Comparison of ENCODE assay signal across 21 cellular contexts in genomic region chr10:102682981-102683380, GRCh38. TPM values are rescaled to one million over a fixed set of nuclear protein-coding genes. Genes with fewer than 3 reads are reported as not detected.
DNase-seq lines count a peak whose midpoint lies in the region; ATAC-seq, FAIRE-seq and TF ChIP-seq lines count a peak whose summit lies in the region.
"Had no signal": no experiment of that assay in that cellular context is flagged by ENCODE, and none has a peak within 500 bp of the region (broad histone marks: within the 10 kb centered on the region; RNA-seq: fewer than 3 reads in every experiment).

No MANE protein-coding gene starts in this region.

- H3K27ac ChIP-seq in HepG2 (ENCODE audit: extremely low read length, insufficient read depth, low read length) (no peak overlapping the region), right lobe of liver (no peak overlapping the region)
- H3K27ac ChIP-seq: A549 had no signal

- DNase-seq in HepG2 (ENCODE audit: low spot score) (no peak), right lobe of liver (no peak), cerebellum (ENCODE audit: low spot score) (no peak), BE2C (no peak)
- no peak for DNase-seq in stimulated activated effector memory CD8-positive, alpha-beta T cell treated with anti-CD3 and anti-CD28 coated beads, Interleukin-12 subunit alpha, Interleukin-12 subunit beta, amount 100 ng/mL, for 72 hours (ENCODE audit: low spot score in 2 of 2)
- DNase-seq: 8988T; ACHN; AML-193; C1 segment of cervical spinal cord; Calu3; CD4-positive, alpha-beta memory T cell; COR-L47; DMS79 treated with DMSO at 0.1 percent for 48 hours; GF-D8; H9 had no signal

- TF ChIP-seq EP300 in HepG2 (IDR thresholded peaks at IDR 0.05; ENCODE audit: low read depth in 2 of 2, low read length in 2 of 2): no peak
- no peak for TF ChIP-seq EP300 in HepG2 (CRISPR knock-in tag; IDR thresholded peaks at IDR 0.05; ENCODE audit: borderline replicate concordance)

- POLR2A ChIA-PET in HepG2 (lab: Yijun Ruan, JAX): no interaction called here

- TF ChIP-seq POLR2A in HepG2 (IDR thresholded peaks at IDR 0.05; ENCODE audit: insufficient read depth in 1 of 2, low read depth in 2 of 2, low read length in 2 of 2) (no peak), right lobe of liver (IDR thresholded peaks at IDR 0.05) (no peak)

- H3K4me1 Mint-ChIP-seq in nephron: peaks cover 35% of the 10 kb centered on the region
- H3K4me1 Mint-ChIP-seq in stimulated activated effector memory CD8-positive, alpha-beta T cell treated with anti-CD3 and anti-CD28 coated beads, Interleukin-12 subunit alpha, Interleukin-12 subunit beta, amount 100 ng/mL, for 72 hours: peaks cover 26% of the 10 kb centered on the region

- TF ChIP-seq RAD21 in HepG2 (CRISPR knock-in tag; IDR thresholded peaks at IDR 0.05): no peak

- no peaks in the 10 kb centered on the region for H3K9me3 Mint-ChIP-seq in nephron
- H3K9me3 Mint-ChIP-seq in stimulated activated effector memory CD8-positive, alpha-beta T cell treated with anti-CD3 and anti-CD28 coated beads, Interleukin-12 subunit alpha, Interleukin-12 subunit beta, amount 100 ng/mL, for 72 hours: no peaks in the 10 kb centered on the region
- H3K9me3 Mint-ChIP-seq: CD4-positive, alpha-beta memory T cell; GM23338; H9 had no signal

- H3K4me3 ChIP-seq in HepG2 (replicated peaks in 1 of 3; ENCODE audit: insufficient read depth in 1 of 3, low read depth in 2 of 3, low read length in 3 of 3) (no peak overlapping the region), right lobe of liver (no peak overlapping the region), BE2C (ENCODE audit: low read depth, low read length) (no peak overlapping the region)
- H3K4me3 ChIP-seq: A549, GM23338 had no signal

- H3K9me3 ChIP-seq in HepG2 (ENCODE audit: low read length): no peaks in the 10 kb centered on the region
- no peaks in the 10 kb centered on the region for H3K9me3 ChIP-seq in right lobe of liver
- no peaks in the 10 kb centered on the region for H3K9me3 ChIP-seq in BE2C
- H3K9me3 ChIP-seq: A549 had no signal

- H3K27me3 ChIP-seq in HepG2 (ENCODE audit: control insufficient read depth in 1 of 2, insufficient read depth in 2 of 2, low read length in 2 of 2): no peaks in the 10 kb centered on the region
- no peaks in the 10 kb centered on the region for H3K27me3 ChIP-seq in right lobe of liver
- H3K27me3 ChIP-seq in BE2C: no peaks in the 10 kb centered on the region

- WGBS in HepG2 (ENCODE audit: low lambda C conversion rate): 86% methylated on average over 4 of the region's 4 CpGs
- WGBS in right lobe of liver (ENCODE audit: insufficient coverage, low coverage, low lambda C conversion rate, missing lambda C conversion rate): 78% methylated on average over 4 of the region's 4 CpGs

- no peak overlapping the region for H3K9ac ChIP-seq in HepG2 (ENCODE audit: insufficient read depth, low read depth, low read length)

- no peak overlapping the region for H3K4me3 Mint-ChIP-seq in nephron
- H3K4me3 Mint-ChIP-seq in stimulated activated effector memory CD8-positive, alpha-beta T cell treated with anti-CD3 and anti-CD28 coated beads, Interleukin-12 subunit alpha, Interleukin-12 subunit beta, amount 100 ng/mL, for 72 hours: no peak overlapping the region
- H3K4me3 Mint-ChIP-seq: CD4-positive, alpha-beta memory T cell; GM23338; H9 had no signal

- H3K36me3 ChIP-seq in HepG2 (replicated peaks in 1 of 2; ENCODE audit: control insufficient read depth in 1 of 2, insufficient read depth in 2 of 2, low read length in 2 of 2) (peaks cover 3 to 5% of the 10 kb centered on the region in 2 experiments; a peak in 2 of 5 replicates), right lobe of liver (no peaks in the 10 kb centered on the region), BE2C (peaks cover 10% of the 10 kb centered on the region; the same call in 1 of the 2 replicates)

- peaks cover 49% of the 10 kb centered on the region for H3K36me3 Mint-ChIP-seq in nephron (ENCODE audit: low read depth)
- H3K36me3 Mint-ChIP-seq in stimulated activated effector memory CD8-positive, alpha-beta T cell treated with anti-CD3 and anti-CD28 coated beads, Interleukin-12 subunit alpha, Interleukin-12 subunit beta, amount 100 ng/mL, for 72 hours: peaks cover 81% of the 10 kb centered on the region

- in situ Hi-C loops in HepG2 (cut with HindIII; ENCODE audit: extremely low pct_ligation_motif_present, low pct_unique_long_range_greater_than_20kb): no loop called here

- peak overlapping the region; percentile 46 to 72 (median 53) for H3K27ac Mint-ChIP-seq in nephron
- H3K27ac Mint-ChIP-seq in stimulated activated effector memory CD8-positive, alpha-beta T cell treated with anti-CD3 and anti-CD28 coated beads, Interleukin-12 subunit alpha, Interleukin-12 subunit beta, amount 100 ng/mL, for 72 hours: peak overlapping the region; percentile 29
- H3K27ac Mint-ChIP-seq: GM23338, H9 had no signal

- TSS peak; percentile 36 for BruUV-seq in HepG2 (replicated peaks; lab: Mats Ljungman, UMichigan)

- no peak for FAIRE-seq in HepG2 (lab: Jason Lieb, UNC)
- FAIRE-seq: A549, GM12891, GM18507 had no signal

- H3K4me1 ChIP-seq in HepG2 (ENCODE audit: insufficient read depth, low read length) (peaks cover 15% of the 10 kb centered on the region), right lobe of liver (no peaks in the 10 kb centered on the region), BE2C (peaks cover 16% of the 10 kb centered on the region)

- intact Hi-C loops in HepG2 (cut with micrococcal nuclease; ENCODE audit: unreplicated experiment): no loop called here
- intact Hi-C loops in right lobe of liver (cut with DNase I): no loop called here

- no peaks in the 10 kb centered on the region for H3K79me2 ChIP-seq in HepG2 (ENCODE audit: insufficient read depth, low read length)

- no peak overlapping the region for H3K4me2 ChIP-seq in HepG2 (ENCODE audit: low read depth, low read length)
- H3K4me2 ChIP-seq: A549, GM23338 had no signal

- no peaks in the 10 kb centered on the region for H4K20me1 ChIP-seq in HepG2 (ENCODE audit: insufficient read depth, low read length)

- no peaks in the 10 kb centered on the region for H3K27me3 Mint-ChIP-seq in nephron (ENCODE audit: low read depth)
- H3K27me3 Mint-ChIP-seq: CD4-positive, alpha-beta memory T cell had no signal

- TF ChIP-seq CTCF in HepG2 (CRISPR knock-in tag; IDR thresholded peaks at IDR 0.05): no peak
- TF ChIP-seq CTCF in right lobe of liver (IDR thresholded peaks at IDR 0.05): no peak
- TF ChIP-seq CTCF in nephron (IDR thresholded peaks at IDR 0.05; ENCODE audit: unreplicated experiment in 3 of 3): no peak
- TF ChIP-seq CTCF in BE2C (IDR thresholded peaks at IDR 0.05; ENCODE audit: low read depth, low read length): no peak

- ATAC-seq in HepG2: no peak
- no peak for ATAC-seq in right lobe of liver
- ATAC-seq in stimulated activated effector memory CD8-positive, alpha-beta T cell treated with anti-CD3 and anti-CD28 coated beads, Interleukin-12 subunit alpha, Interleukin-12 subunit beta, amount 100 ng/mL, for 72 hours: no peak
- ATAC-seq in HG03521 (IDR thresholded peaks at IDR 0.05; ENCODE audit: unreplicated experiment): no peak
- ATAC-seq: A549, GM23338 had no signal

- no peak overlapping the region for H2AFZ ChIP-seq in HepG2 (ENCODE audit: low read length)
- H2AFZ ChIP-seq: GM23338 had no signal

- CTCF ChIA-PET in HepG2 (lab: Yijun Ruan, JAX; ENCODE audit: low intra/inter-chr PET ratio, low total read pairs): no interaction called here

RNA-seq across cellular contexts. Expression of gene ARL3, which starts 31.2 kb away (rescaled TPM):
- total RNA-seq in HepG2 (2016; rRNA removed; fragmentation: Illumina TruSeq; extraction: Trizol) (6.6 and 10.0 TPM in 2 replicates), right lobe of liver (1 to 10 TPM; 1.1 to 3.3 (median 2.3) TPM), cerebellum (17.1 TPM)
- total RNA-seq in HepG2 (2016; cell fraction: cytosol; rRNA removed; fragmentation: Illumina TruSeq; extraction: Trizol; ENCODE audit: low read depth): 2.5 and 2.7 TPM in 2 replicates
- total RNA-seq in HepG2 (2016; cell fraction: insoluble cytoplasmic fraction; rRNA removed; fragmentation: Illumina TruSeq; extraction: Trizol): 6.6 and 10.2 TPM in 2 replicates
- total RNA-seq in HepG2 (2016; cell fraction: membrane; rRNA removed; fragmentation: Illumina TruSeq; extraction: Trizol): 3.3 and 3.5 TPM in 2 replicates
- total RNA-seq in HepG2 (2016; cell fraction: nucleus; rRNA removed; fragmentation: Illumina TruSeq; extraction: Trizol): 2.8 and 3.0 TPM in 2 replicates
- polyA plus RNA-seq in HepG2 (2011; rRNA removed): 3.9 and 5.2 TPM in 2 replicates
- 2.9 and 3.4 TPM in 2 replicates for polyA plus RNA-seq in HepG2 (2011; cell fraction: cytosol; rRNA removed)
- polyA plus RNA-seq in HepG2 (2011; cell fraction: nucleus; rRNA removed): 1.2 and 1.4 TPM in 2 replicates
- 5.8 TPM in 2 replicates for polyA plus RNA-seq in HepG2 (2012)
- 3.3 and 3.9 TPM in 2 replicates for polyA plus RNA-seq in HepG2 (2016; cell fraction: cytosol; fragmentation: Illumina TruSeq; extraction: Trizol; ENCODE audit: low read depth)
- 10.6 and 12.6 TPM in 2 replicates for polyA plus RNA-seq in HepG2 (2016; cell fraction: insoluble cytoplasmic fraction; fragmentation: Illumina TruSeq; extraction: Trizol; ENCODE audit: low read depth)
- polyA plus RNA-seq in HepG2 (2016; cell fraction: membrane; fragmentation: Illumina TruSeq; extraction: Trizol; ENCODE audit: low read depth): 2.9 and 3.5 TPM in 2 replicates
- polyA plus RNA-seq in HepG2 (2016; cell fraction: nucleus; fragmentation: Illumina TruSeq; extraction: Trizol; ENCODE audit: insufficient read depth, low read depth): 4.1 and 5.5 TPM in 2 replicates
- polyA minus RNA-seq in HepG2 (2011; rRNA and poly(A)+ RNA removed; ENCODE audit: low replicate concordance): 0.94 and 3.1 TPM in 2 replicates
- polyA minus RNA-seq in HepG2 (2011; cell fraction: cytosol; rRNA and poly(A)+ RNA removed): 1.3 and 1.5 TPM in 2 replicates
- 1.4 and 1.7 TPM in 2 replicates for polyA minus RNA-seq in HepG2 (2011; cell fraction: nucleus; rRNA and poly(A)+ RNA removed)
- polyA plus RNA-seq in BE2C (2012; ENCODE audit: insufficient read depth, insufficient read length, low read depth): 17.9 TPM

RNA-seq across cellular contexts. Expression of gene SFXN2, which starts 31.5 kb away (rescaled TPM):
- total RNA-seq in HepG2 (2016; rRNA removed; fragmentation: Illumina TruSeq; extraction: Trizol) (20.6 and 21.1 TPM in 2 replicates), right lobe of liver (10 to 100 TPM in 4 of 6 experiments, 1 to 10 TPM in 2; 7.1 to 29.7 (median 16.5) TPM), cerebellum (10.1 TPM)
- 3.3 and 5.4 TPM in 2 replicates for total RNA-seq in HepG2 (2016; cell fraction: cytosol; rRNA removed; fragmentation: Illumina TruSeq; extraction: Trizol; ENCODE audit: low read depth)
- total RNA-seq in HepG2 (2016; cell fraction: insoluble cytoplasmic fraction; rRNA removed; fragmentation: Illumina TruSeq; extraction: Trizol): 20.6 and 21.4 TPM in 2 replicates
- total RNA-seq in HepG2 (2016; cell fraction: membrane; rRNA removed; fragmentation: Illumina TruSeq; extraction: Trizol): 11.4 and 11.6 TPM in 2 replicates
- 28.0 and 31.8 TPM in 2 replicates for total RNA-seq in HepG2 (2016; cell fraction: nucleus; rRNA removed; fragmentation: Illumina TruSeq; extraction: Trizol)
- 12.8 and 13.2 TPM in 2 replicates for polyA plus RNA-seq in HepG2 (2011; rRNA removed)
- 5.4 and 6.9 TPM in 2 replicates for polyA plus RNA-seq in HepG2 (2011; cell fraction: cytosol; rRNA removed)
- polyA plus RNA-seq in HepG2 (2011; cell fraction: nucleus; rRNA removed): 22.9 and 27.4 TPM in 2 replicates
- polyA plus RNA-seq in HepG2 (2012): 3.6 and 9.3 TPM in 2 replicates
- polyA plus RNA-seq in HepG2 (2016; cell fraction: cytosol; fragmentation: Illumina TruSeq; extraction: Trizol; ENCODE audit: low read depth): 3.8 and 4.0 TPM in 2 replicates
- polyA plus RNA-seq in HepG2 (2016; cell fraction: insoluble cytoplasmic fraction; fragmentation: Illumina TruSeq; extraction: Trizol; ENCODE audit: low read depth): 19.3 and 19.8 TPM in 2 replicates
- 7.4 and 7.7 TPM in 2 replicates for polyA plus RNA-seq in HepG2 (2016; cell fraction: membrane; fragmentation: Illumina TruSeq; extraction: Trizol; ENCODE audit: low read depth)
- 35.9 and 39.3 TPM in 2 replicates for polyA plus RNA-seq in HepG2 (2016; cell fraction: nucleus; fragmentation: Illumina TruSeq; extraction: Trizol; ENCODE audit: insufficient read depth, low read depth)
- polyA minus RNA-seq in HepG2 (2011; rRNA and poly(A)+ RNA removed; ENCODE audit: low replicate concordance): 40.1 and 60.7 TPM in 2 replicates
- 4.2 and 4.6 TPM in 2 replicates for polyA minus RNA-seq in HepG2 (2011; cell fraction: cytosol; rRNA and poly(A)+ RNA removed)
- polyA minus RNA-seq in HepG2 (2011; cell fraction: nucleus; rRNA and poly(A)+ RNA removed): 22.6 and 30.6 TPM in 2 replicates
- polyA plus RNA-seq in BE2C (2012; ENCODE audit: insufficient read depth, insufficient read length, low read depth): 4.8 TPM

RNA-seq across cellular contexts. Expression of gene TRIM8, which starts 38.7 kb away (rescaled TPM):
- total RNA-seq in HepG2 (2016; rRNA removed; fragmentation: Illumina TruSeq; extraction: Trizol): 38.9 and 39.8 TPM in 2 replicates
- 13.4 and 13.6 TPM in 2 replicates for total RNA-seq in HepG2 (2016; cell fraction: cytosol; rRNA removed; fragmentation: Illumina TruSeq; extraction: Trizol; ENCODE audit: low read depth)
- total RNA-seq in HepG2 (2016; cell fraction: insoluble cytoplasmic fraction; rRNA removed; fragmentation: Illumina TruSeq; extraction: Trizol): 33.2 and 39.7 TPM in 2 replicates
- total RNA-seq in HepG2 (2016; cell fraction: membrane; rRNA removed; fragmentation: Illumina TruSeq; extraction: Trizol): 49.9 and 53.6 TPM in 2 replicates
- total RNA-seq in HepG2 (2016; cell fraction: nucleus; rRNA removed; fragmentation: Illumina TruSeq; extraction: Trizol): 21.9 and 30.8 TPM in 2 replicates
- 66.5 and 84.1 TPM in 2 replicates for polyA plus RNA-seq in HepG2 (2011; rRNA removed)
- 62.9 and 70.1 TPM in 2 replicates for polyA plus RNA-seq in HepG2 (2011; cell fraction: cytosol; rRNA removed)
- 86.9 and 92.0 TPM in 2 replicates for polyA plus RNA-seq in HepG2 (2011; cell fraction: nucleus; rRNA removed)
- polyA plus RNA-seq in HepG2 (2012): 98.0 and 117 TPM in 2 replicates
- polyA plus RNA-seq in HepG2 (2016; cell fraction: cytosol; fragmentation: Illumina TruSeq; extraction: Trizol; ENCODE audit: low read depth): 18.4 and 21.2 TPM in 2 replicates
- 51.6 and 70.7 TPM in 2 replicates for polyA plus RNA-seq in HepG2 (2016; cell fraction: insoluble cytoplasmic fraction; fragmentation: Illumina TruSeq; extraction: Trizol; ENCODE audit: low read depth)
- polyA plus RNA-seq in HepG2 (2016; cell fraction: membrane; fragmentation: Illumina TruSeq; extraction: Trizol; ENCODE audit: low read depth): 57.9 and 63.0 TPM in 2 replicates
- 63.9 and 73.5 TPM in 2 replicates for polyA plus RNA-seq in HepG2 (2016; cell fraction: nucleus; fragmentation: Illumina TruSeq; extraction: Trizol; ENCODE audit: insufficient read depth, low read depth)
- polyA minus RNA-seq in HepG2 (2011; rRNA and poly(A)+ RNA removed; ENCODE audit: low replicate concordance): 23.8 and 82.1 TPM in 2 replicates
- 41.1 and 48.2 TPM in 2 replicates for polyA minus RNA-seq in HepG2 (2011; cell fraction: cytosol; rRNA and poly(A)+ RNA removed)
- polyA minus RNA-seq in HepG2 (2011; cell fraction: nucleus; rRNA and poly(A)+ RNA removed): 36.6 and 46.0 TPM in 2 replicates
- total RNA-seq in right lobe of liver: 10 to 100 TPM; 34.7 to 99.8 (median 41.2) TPM
- 50.3 TPM for total RNA-seq in cerebellum
- polyA plus RNA-seq in BE2C (2012; ENCODE audit: insufficient read depth, insufficient read length, low read depth): 148 TPM
